In genomic region chr11:63916837-63917684, GRCh38 we compare ENCODE assay signal across 8 cellular contexts. TPM values are rescaled to one million over a fixed set of nuclear protein-coding genes. Genes with fewer than 3 reads are reported as not detected.
DNase-seq lines count a peak whose midpoint lies in the region; ATAC-seq lines count a peak whose summit lies in the region.

TSS of gene RCOR2 (minus strand) at chr11:63917164. CDS start at chr11:63916456, 708 bp downstream.

- peaks cover 4% of the 10 kb centered on the region for H3K36me3 Mint-ChIP-seq in stimulated activated effector memory CD8-positive, alpha-beta T cell treated with anti-CD3 and anti-CD28 coated beads, Interleukin-12 subunit alpha, Interleukin-12 subunit beta, amount 100 ng/mL, for 72 hours

- H3K27ac Mint-ChIP-seq in stimulated activated effector memory CD8-positive, alpha-beta T cell treated with anti-CD3 and anti-CD28 coated beads, Interleukin-12 subunit alpha, Interleukin-12 subunit beta, amount 100 ng/mL, for 72 hours = no peak within 1 kb of the TSS

- H3K27ac ChIP-seq in HUES6 (ENCODE audit: low read depth, low read length) (peak within 1 kb of the TSS; percentile 99), esophagus (ENCODE audit: low read depth in 2 of 2, low read length in 1 of 2) (peak within 1 kb of the TSS; percentile 66 to 76)

- no peaks in the 10 kb centered on the region for H3K9me3 Mint-ChIP-seq in stimulated activated effector memory CD8-positive, alpha-beta T cell treated with anti-CD3 and anti-CD28 coated beads, Interleukin-12 subunit alpha, Interleukin-12 subunit beta, amount 100 ng/mL, for 72 hours

- peak; percentile 60 for DNase-seq in DMS 273 treated with DMSO at 0.1 percent for 48 hours (lab: John Stamatoyannopoulos, UW)
- peak; percentile 89 for DNase-seq in NT2/D1 (ENCODE audit: low read depth, low spot score)
- peak; percentile 70 for DNase-seq in activated T-cell treated with anti-CD3 and anti-CD28 coated beads, Interleukin-2, amount 50 U/mL, for 1 hour
- peak; percentile 40 to 74 for DNase-seq in stimulated activated effector memory CD8-positive, alpha-beta T cell treated with anti-CD3 and anti-CD28 coated beads, Interleukin-12 subunit alpha, Interleukin-12 subunit beta, amount 100 ng/mL, for 72 hours (ENCODE audit: low spot score in 2 of 2)

- peak; percentile 73 for ATAC-seq in stimulated activated effector memory CD8-positive, alpha-beta T cell treated with anti-CD3 and anti-CD28 coated beads, Interleukin-12 subunit alpha, Interleukin-12 subunit beta, amount 100 ng/mL, for 72 hours
- no peak for ATAC-seq in GM18909 (IDR thresholded peaks at IDR 0.05; ENCODE audit: poor library complexity, unreplicated experiment)

- H3K36me3 ChIP-seq in HUES6 (ENCODE audit: control insufficient read depth, insufficient read depth, low read length) = peaks cover 26% of the 10 kb centered on the region
- H3K36me3 ChIP-seq in NT2/D1 (ENCODE audit: insufficient read depth, insufficient read length, low read length) = peaks cover 27% of the 10 kb centered on the region
- no peaks in the 10 kb centered on the region for H3K36me3 ChIP-seq in esophagus (ENCODE audit: control insufficient read depth in 2 of 2, insufficient read depth in 2 of 2, low read length in 1 of 2)
- no peaks in the 10 kb centered on the region for H3K36me3 ChIP-seq in mucosa of stomach (ENCODE audit: control insufficient read depth, insufficient read depth, low read length)

- peak within 1 kb of the TSS; percentile 75 for H3K4me3 Mint-ChIP-seq in stimulated activated effector memory CD8-positive, alpha-beta T cell treated with anti-CD3 and anti-CD28 coated beads, Interleukin-12 subunit alpha, Interleukin-12 subunit beta, amount 100 ng/mL, for 72 hours

- H3K4me1 Mint-ChIP-seq in stimulated activated effector memory CD8-positive, alpha-beta T cell treated with anti-CD3 and anti-CD28 coated beads, Interleukin-12 subunit alpha, Interleukin-12 subunit beta, amount 100 ng/mL, for 72 hours = peaks cover 17% of the 10 kb centered on the region

- H3K4me3 ChIP-seq in HUES6 (ENCODE audit: low read depth, low read length) (peak within 1 kb of the TSS; percentile 96), NT2/D1 (ENCODE audit: insufficient read length, low read depth) (peak within 1 kb of the TSS; percentile 94), esophagus (ENCODE audit: low read depth in 1 of 2, low read length in 2 of 2) (peak within 1 kb of the TSS; percentile 46 to 55), mucosa of stomach (ENCODE audit: low read length) (peak within 1 kb of the TSS; percentile 9)

- 1% methylated on average over 51 to 85 of the region's 85 CpGs for WGBS in esophagus, 2 donors

- H3K4me1 ChIP-seq in HUES6 (ENCODE audit: control insufficient read depth, insufficient read depth, low read length) (peaks cover 32% of the 10 kb centered on the region), NT2/D1 (ENCODE audit: insufficient read depth, insufficient read length) (peaks cover 16% of the 10 kb centered on the region), esophagus (ENCODE audit: control insufficient read depth in 2 of 2, insufficient read depth in 2 of 2, low read length in 1 of 2) (peaks cover 19 to 20% of the 10 kb centered on the region in 2 donors), mucosa of stomach (ENCODE audit: control insufficient read depth, insufficient read depth, low read length) (peaks cover 48% of the 10 kb centered on the region)

- H3K9ac ChIP-seq in HUES6 (ENCODE audit: low read length) = peak within 1 kb of the TSS; percentile 93
- peak within 1 kb of the TSS; percentile 99 for H3K9ac ChIP-seq in NT2/D1 (ENCODE audit: insufficient read length, low read depth)
- peak within 1 kb of the TSS; percentile 53 for H3K9ac ChIP-seq in mucosa of stomach (ENCODE audit: low read length)

- no peaks in the 10 kb centered on the region for H3K27me3 ChIP-seq in HUES6 (ENCODE audit: control insufficient read depth, insufficient read depth, low read length)
- H3K27me3 ChIP-seq in NT2/D1 (ENCODE audit: insufficient read depth, insufficient read length) = no peaks in the 10 kb centered on the region
- H3K27me3 ChIP-seq in esophagus (ENCODE audit: control insufficient read depth in 1 of 2, insufficient read depth in 2 of 2, low read length in 2 of 2) = no peaks in the 10 kb centered on the region
- peaks cover 8% of the 10 kb centered on the region for H3K27me3 ChIP-seq in mucosa of stomach (ENCODE audit: control insufficient read depth, insufficient read depth, low read length)

- peaks cover 6% of the 10 kb centered on the region; the same call in 1 of the 2 replicates for H3K9me3 ChIP-seq in HUES6 (ENCODE audit: control insufficient read depth, insufficient read depth, low read depth, low read length)
- no peaks in the 10 kb centered on the region for H3K9me3 ChIP-seq in NT2/D1 (ENCODE audit: insufficient read depth, low read length)
- H3K9me3 ChIP-seq in esophagus (ENCODE audit: control insufficient read depth in 2 of 2, insufficient read depth in 1 of 2, low read depth in 1 of 2, low read length in 1 of 2) = no peaks in the 10 kb centered on the region
- H3K9me3 ChIP-seq in mucosa of stomach (ENCODE audit: control insufficient read depth, low read length) = no peaks in the 10 kb centered on the region

RNA-seq across cellular contexts. Expression of gene RCOR2, which starts in this region (rescaled TPM):
- under 1 TPM; 0.13 to 0.24 TPM for polyA plus RNA-seq in esophagus

Comparison
In these comparisons a context has a peak if more than half of its experiments do, and no peak if none do; other contexts are left out.
1. H3K4me3 ChIP-seq: peak in every context shown above with its lines; median percentile 96 in HUES6; 94 in NT2/D1; 50 in esophagus; 9 in mucosa of stomach.